ENCODE assay signal across 18 cellular contexts in the genomic region with DNA sequence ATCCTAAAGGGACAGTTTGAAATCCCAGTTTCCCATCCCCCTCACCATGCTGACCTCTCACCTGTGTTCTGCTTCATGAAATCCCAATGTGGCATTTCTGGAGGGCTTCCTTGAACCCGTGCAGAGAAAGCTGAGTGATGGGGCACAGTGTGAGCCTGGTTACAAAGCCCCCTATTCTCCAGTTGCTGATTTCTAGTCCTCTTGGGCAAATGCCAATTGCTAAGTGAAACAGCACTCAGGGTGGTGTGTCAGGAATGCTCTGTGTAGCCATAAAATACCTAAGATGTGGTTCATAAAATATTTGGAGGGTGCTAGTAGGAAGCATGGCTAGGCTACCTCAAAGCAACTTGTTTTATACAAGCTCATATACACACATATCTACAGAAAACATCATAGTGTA. TPM values are rescaled to one million over a fixed set of nuclear protein-coding genes. Genes with fewer than 3 reads are reported as not detected.
A peak's percentile ranks its signal among the peaks of the same experiment; 100 is the strongest.
DNase-seq lines count a peak whose midpoint lies in the region; ATAC-seq, FAIRE-seq and TF ChIP-seq lines count a peak whose summit lies in the region.
"Had no signal": no experiment of that assay in that cellular context is flagged by ENCODE, and none has a peak within 500 bp of the region (broad histone marks: within the 10 kb centered on the region; RNA-seq: fewer than 3 reads in every experiment).

No MANE protein-coding gene starts in this region.

- H3K9me3 ChIP-seq in SJSA1 (replicated peaks): no peaks in the 10 kb centered on the region
- H3K9me3 ChIP-seq in keratinocyte (ENCODE audit: control insufficient read depth, low read depth, low read length): no peaks in the 10 kb centered on the region
- H3K9me3 ChIP-seq: adrenal gland, spleen had no signal

- POLR2A ChIA-PET in AG04449 (lab: Yijun Ruan, JAX): no interaction called here

- no peaks in the 10 kb centered on the region for H3K9me1 ChIP-seq in keratinocyte (ENCODE audit: control insufficient read depth, extremely low read depth, insufficient read depth, low read length)

- CTCF ChIA-PET in AG04449 (lab: Yijun Ruan, JAX): no interaction called here

- TF ChIP-seq CTCF in AG04449 (IDR thresholded peaks at IDR 0.05; ENCODE audit: insufficient read depth, low read length, missing control alignments): no peak
- TF ChIP-seq CTCF in keratinocyte (optimal IDR thresholded peaks at IDR 0.05 in 1 of 3, IDR thresholded peaks at IDR 0.05 in 1 of 3, conservative IDR thresholded peaks at IDR 0.05 in 1 of 3; ENCODE audit: extremely low read depth in 1 of 3, insufficient read depth in 2 of 3, low read length in 3 of 3): no peak

- H3K27ac ChIP-seq in SJSA1: no peak overlapping the region
- no peak overlapping the region for H3K27ac ChIP-seq in keratinocyte (ENCODE audit: control insufficient read depth, insufficient read depth, low read length)
- H3K27ac ChIP-seq: adrenal gland, spleen had no signal

- dilution Hi-C loops in keratinocyte (cut with MboI; ENCODE audit: extremely low pct_ligation_motif_present, low sequenced_read_pairs): no loop called here

- no peak overlapping the region for H2AFZ ChIP-seq in keratinocyte (ENCODE audit: control insufficient read depth, low read length)

- DNase-seq in AG04449 (ENCODE audit: low read depth, low spot score): peak; percentile 12
- peak; percentile 51 for DNase-seq in HCEC 1CT
- DNase-seq in SJSA1 (ENCODE audit: low read depth in 1 of 2, low spot score in 2 of 2): peak; percentile 54 to 67
- peak; percentile 25 for DNase-seq in keratinocyte (ENCODE audit: low read depth, low spot score)
- no peak for DNase-seq in NCI-H2029 (lab: John Stamatoyannopoulos, UW)
- no peak for DNase-seq in Kasumi-1 (lab: John Stamatoyannopoulos, UW)
- DNase-seq in Right ventricle myocardium superior: no peak
- DNase-seq in COLO668 (lab: John Stamatoyannopoulos, UW; ENCODE audit: unreplicated experiment): no peak
- DNase-seq: activated T-cell treated with anti-CD3 and anti-CD28 coated beads, Interleukin-2, amount 50 U/mL, for 48 hours; adrenal gland; AML-193; cortex of kidney; NCI-H1092; NCI-H446 treated with DMSO at 0.1 percent for 48 hours; RPMI8226; spleen had no signal

- no peak overlapping the region for H3K9ac ChIP-seq in keratinocyte (ENCODE audit: control insufficient read depth, extremely low read depth, insufficient read depth, low read length)

- H4K20me1 ChIP-seq in keratinocyte (ENCODE audit: control insufficient read depth, extremely low read depth, insufficient read depth, low read length): no peaks in the 10 kb centered on the region

- no peaks in the 10 kb centered on the region for H3K36me3 ChIP-seq in SJSA1
- no peaks in the 10 kb centered on the region for H3K36me3 ChIP-seq in keratinocyte (ENCODE audit: control insufficient read depth in 2 of 2, extremely low read depth in 1 of 2, insufficient read depth in 2 of 2, low read length in 2 of 2)
- H3K36me3 ChIP-seq: adrenal gland, spleen had no signal

- H3K4me3 ChIP-seq in AG04449 (ENCODE audit: low read depth, low read length) (no peak overlapping the region), SJSA1 (no peak overlapping the region), keratinocyte (ENCODE audit: control insufficient read depth in 2 of 3, extremely low read depth in 1 of 3, insufficient read depth in 2 of 3, low read depth in 1 of 3, low read length in 3 of 3) (no peak overlapping the region)
- H3K4me3 ChIP-seq: adrenal gland, spleen had no signal

- H3K27me3 ChIP-seq in SJSA1 (replicated peaks) (peaks cover 2% of the 10 kb centered on the region), keratinocyte (ENCODE audit: control insufficient read depth, extremely low read depth, insufficient read depth, low read length) (peaks cover 6% of the 10 kb centered on the region)
- H3K27me3 ChIP-seq: adrenal gland had no signal

- intact Hi-C loops in Right ventricle myocardium superior (cut with DNase I): no loop called here

- peak overlapping the region; percentile 48 for H3K4me2 ChIP-seq in keratinocyte (ENCODE audit: control insufficient read depth, extremely low read depth, insufficient read depth, low read depth, low read length)

- peak; percentile 90 for FAIRE-seq in keratinocyte (lab: Jason Lieb, UNC)

- peaks cover 20% of the 10 kb centered on the region for H3K4me1 ChIP-seq in SJSA1 (replicated peaks)
- H3K4me1 ChIP-seq in keratinocyte (ENCODE audit: control insufficient read depth, extremely low read depth, insufficient read depth, low read length): peaks cover 29% of the 10 kb centered on the region
- H3K4me1 ChIP-seq: adrenal gland, spleen had no signal

- no peaks in the 10 kb centered on the region for H3K79me2 ChIP-seq in keratinocyte (ENCODE audit: control insufficient read depth, insufficient read depth, low read length)

- no peak for ATAC-seq in Right ventricle myocardium superior (ENCODE audit: poor library complexity)
- ATAC-seq: esophagus mucosa had no signal

RNA-seq across cellular contexts. Expression of a gene that starts 32.0 kb away (rescaled TPM):
- total RNA-seq in SJSA1 (2014; rRNA removed; shearing (Covaris generic)): 0.03 and 0.74 TPM in 2 replicates
- 1.6 to 2.0 TPM (median 1.6 TPM) in 3 replicates for polyA plus RNA-seq in keratinocyte
- 0.67 TPM for polyA plus RNA-seq in keratinocyte (2011; ENCODE audit: low read depth)
- polyA plus RNA-seq in keratinocyte (2011; cell fraction: cytosol; rRNA removed): 0.73 and 0.94 TPM in 2 replicates
- 2.3 and 4.6 TPM in 2 replicates for polyA plus RNA-seq in keratinocyte (2011; cell fraction: nucleus; rRNA removed)
- polyA plus RNA-seq in keratinocyte (2012; ENCODE audit: low replicate concordance): 0.83 and 1.3 TPM in 2 replicates
- 0.29 to 2.2 TPM (median 0.56 TPM) in 3 replicates for polyA minus RNA-seq in keratinocyte
- polyA minus RNA-seq in keratinocyte (2011; cell fraction: cytosol; rRNA and poly(A)+ RNA removed): not detected
- polyA minus RNA-seq in keratinocyte (2011; cell fraction: nucleus; rRNA and poly(A)+ RNA removed): 0.70 and 1.7 TPM in 2 replicates
- 5.8 TPM for total RNA-seq in Right ventricle myocardium superior
- total RNA-seq: osteocyte had no signal

Comparison
In these comparisons a context has a peak if more than half of its experiments do, and no peak if none do; other contexts are left out.
1. DNase-seq: peak in AG04449 (single experiment), HCEC 1CT (single experiment), SJSA1 (2 of 2) and keratinocyte (single experiment); none in NCI-H2029 (single experiment), Kasumi-1 (0 of 2), Right ventricle myocardium superior (single experiment) and COLO668 (single experiment).